ENCODE assay signal across 2 cellular contexts in the genomic region with DNA sequence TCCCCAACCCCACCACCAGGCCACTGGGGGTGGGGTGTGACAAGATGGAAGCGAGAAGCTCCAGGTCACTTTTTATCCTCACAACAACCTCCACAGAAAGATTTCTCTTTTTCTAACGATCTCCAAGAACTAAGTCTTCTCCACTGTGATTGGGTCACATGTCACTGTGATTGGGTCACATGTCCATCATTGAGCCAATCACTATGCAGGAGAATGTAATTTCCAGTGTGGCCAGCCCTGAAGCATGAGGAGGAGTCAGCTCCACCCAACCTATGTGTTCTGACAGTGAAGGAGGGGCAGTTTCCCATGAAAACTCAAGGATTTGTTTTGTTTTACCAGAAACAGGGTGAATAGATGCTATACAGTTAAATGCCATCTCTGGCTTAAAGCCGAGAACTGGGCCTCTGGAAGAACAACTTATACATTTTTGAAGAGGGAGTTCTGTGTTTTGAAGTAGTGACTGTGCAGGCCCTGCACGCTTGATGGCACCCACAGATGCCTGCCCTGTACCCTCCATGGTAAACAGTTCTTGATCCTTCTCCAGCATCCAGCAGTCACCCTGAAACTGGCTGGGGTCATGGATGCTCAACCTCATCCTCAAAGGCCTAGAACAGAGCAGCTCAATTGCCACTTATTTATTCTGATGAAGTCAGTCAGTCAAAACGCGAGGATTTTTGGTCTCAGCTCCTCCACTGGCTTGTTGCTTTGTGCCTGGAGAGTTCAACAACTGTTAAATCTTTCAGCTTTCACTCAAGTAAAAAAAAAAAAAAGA.
TF ChIP-seq lines count a peak whose summit lies in the region.

No MANE protein-coding gene starts in this region.

TF ChIP-seq in IMR-90, 13 proteins besides CTCF, POLR2A, EP300 and RAD21:
- no peak for TF ChIP-seq RFX5 (IDR thresholded peaks at IDR 0.05; ENCODE audit: low read depth, low read length)
- TF ChIP-seq, protein P1, sequence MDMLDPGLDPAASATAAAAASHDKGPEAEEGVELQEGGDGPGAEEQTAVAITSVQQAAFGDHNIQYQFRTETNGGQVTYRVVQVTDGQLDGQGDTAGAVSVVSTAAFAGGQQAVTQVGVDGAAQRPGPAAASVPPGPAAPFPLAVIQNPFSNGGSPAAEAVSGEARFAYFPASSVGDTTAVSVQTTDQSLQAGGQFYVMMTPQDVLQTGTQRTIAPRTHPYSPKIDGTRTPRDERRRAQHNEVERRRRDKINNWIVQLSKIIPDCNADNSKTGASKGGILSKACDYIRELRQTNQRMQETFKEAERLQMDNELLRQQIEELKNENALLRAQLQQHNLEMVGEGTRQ (IDR thresholded peaks at IDR 0.05; ENCODE audit: low read depth, low read length) = peak; percentile 49

TF ChIP-seq in WTC11, 78 proteins besides CTCF, POLR2A, EP300 and RAD21:
- TF ChIP-seq, protein P1 (CRISPR knock-in tag; IDR thresholded peaks at IDR 0.05) = peak; percentile 41; the same call in 1 of the 2 replicates
- TF ChIP-seq FOXK1 (CRISPR knock-in tag; IDR thresholded peaks at IDR 0.05) (no peak), FOXJ3 (CRISPR knock-in tag; IDR thresholded peaks at IDR 0.05; ENCODE audit: borderline replicate concordance) (no peak), ATF3 (CRISPR knock-in tag; conservative IDR thresholded peaks at IDR 0.05) (no peak)
